In the genomic region with DNA sequence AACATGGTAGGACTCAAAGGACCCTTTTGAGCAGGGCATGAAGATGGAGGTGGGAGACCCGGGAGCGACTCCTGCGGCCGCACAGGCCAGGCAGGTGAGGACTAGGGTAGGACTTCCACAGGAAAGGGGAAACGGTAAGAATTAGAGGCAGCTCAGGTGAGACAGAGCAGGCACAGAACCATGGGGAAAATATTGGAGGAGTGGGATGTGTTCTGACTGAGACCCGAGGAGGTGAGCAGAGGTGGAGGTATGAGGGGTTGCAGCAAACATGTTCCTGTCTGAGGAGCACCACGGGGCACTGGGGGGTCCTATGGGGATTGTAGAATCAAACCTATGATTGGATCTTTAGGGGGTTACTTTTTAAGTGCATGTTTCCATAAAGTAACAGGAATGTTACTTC, we compare ENCODE assay signal across 11 cellular contexts. TPM values are rescaled to one million over a fixed set of nuclear protein-coding genes. Genes with fewer than 3 reads are reported as not detected.
DNase-seq lines count a peak whose midpoint lies in the region; ATAC-seq and TF ChIP-seq lines count a peak whose summit lies in the region.
"Had no signal": no experiment of that assay in that cellular context is flagged by ENCODE, and none has a peak within 500 bp of the region (broad histone marks: within the 10 kb centered on the region; RNA-seq: fewer than 3 reads in every experiment).

No MANE protein-coding gene starts in this region.

- no peak for DNase-seq in Caco-2
- no peak for DNase-seq in PC-9
- DNase-seq in endothelial cell (ENCODE audit: low spot score) = no peak
- DNase-seq in sciatic nerve (ENCODE audit: low spot score) = peak; percentile 27
- DNase-seq in OCI-M2 (lab: John Stamatoyannopoulos, UW; ENCODE audit: unreplicated experiment) = no peak
- no peak for DNase-seq in islet precursor cell
- no peak for DNase-seq in stimulated activated CD4-positive, alpha-beta T cell treated with anti-CD3 and anti-CD28 coated beads, Interleukin-2, amount 100 ng/mL, for 48 hours
- no peak for DNase-seq in GDM1 (lab: John Stamatoyannopoulos, UW)
- DNase-seq: central memory CD4-positive, alpha-beta T cell; IMR-90 had no signal

- peaks cover 28% of the 10 kb centered on the region for H3K36me3 Mint-ChIP-seq in Caco-2 (ENCODE audit: insufficient read depth, unreplicated experiment)
- no peaks in the 10 kb centered on the region for H3K36me3 Mint-ChIP-seq in endothelial cell (ENCODE audit: low read depth, unreplicated experiment)

- TF ChIP-seq CTCF in Caco-2 (IDR thresholded peaks at IDR 0.05; ENCODE audit: insufficient read depth in 1 of 2, low read depth in 1 of 2, low read length in 1 of 2, severe bottlenecking in 1 of 2, unreplicated experiment in 1 of 2) = no peak
- TF ChIP-seq CTCF in PC-9 (conservative IDR thresholded peaks at IDR 0.05) = no peak
- no peak for TF ChIP-seq CTCF in endothelial cell (IDR thresholded peaks at IDR 0.05; ENCODE audit: unreplicated experiment)

- intact Hi-C loops in Caco-2 (cut with micrococcal nuclease; ENCODE audit: unreplicated experiment) (no loop called here), PC-9 (cut with micrococcal nuclease; ENCODE audit: unreplicated experiment) (no loop called here), sciatic nerve (cut with DNase I) (no loop called here)

- no peak overlapping the region for H3K4me2 ChIP-seq in PC-9

- H3K79me2 ChIP-seq in PC-9 (ENCODE audit: low read depth) = no peaks in the 10 kb centered on the region

- H3K27me3 Mint-ChIP-seq in Caco-2 (ENCODE audit: insufficient read depth, unreplicated experiment) = no peaks in the 10 kb centered on the region
- peaks cover 7% of the 10 kb centered on the region for H3K27me3 Mint-ChIP-seq in endothelial cell (ENCODE audit: unreplicated experiment)

- H2AFZ ChIP-seq in PC-9 = no peak overlapping the region

- POLR2A ChIA-PET in Caco-2 (lab: Charles Lee) (interaction anchor here (1.8 kb wide), 1 partner anchor 16 kb away, joined by 14 read pairs; a partner anchor contains a TSS), PC-9 (lab: Charles Lee; ENCODE audit: unreplicated experiment) (no interaction called here)

- H3K4me1 Mint-ChIP-seq in Caco-2 (ENCODE audit: low read depth, unreplicated experiment) (peaks cover 31% of the 10 kb centered on the region), endothelial cell (ENCODE audit: unreplicated experiment) (peaks cover 23% of the 10 kb centered on the region)

- H3K4me1 ChIP-seq in Caco-2 = peaks cover 33% of the 10 kb centered on the region
- H3K4me1 ChIP-seq in PC-9 (replicated peaks; ENCODE audit: insufficient read depth) = peaks cover 29% of the 10 kb centered on the region

- H3K27me3 ChIP-seq in Caco-2 (replicated peaks; ENCODE audit: control insufficient read depth, insufficient read depth, low read length) (no peaks in the 10 kb centered on the region), PC-9 (ENCODE audit: insufficient read depth, low read depth) (no peaks in the 10 kb centered on the region)

- no peaks in the 10 kb centered on the region for H3K9me3 Mint-ChIP-seq in Caco-2 (ENCODE audit: unreplicated experiment)
- no peaks in the 10 kb centered on the region for H3K9me3 Mint-ChIP-seq in endothelial cell (ENCODE audit: unreplicated experiment)

- H3K4me3 Mint-ChIP-seq in Caco-2 (ENCODE audit: unreplicated experiment) = peak overlapping the region; percentile 83
- no peak overlapping the region for H3K4me3 Mint-ChIP-seq in endothelial cell (ENCODE audit: unreplicated experiment)

- CTCF ChIA-PET in Caco-2 (lab: Charles Lee) (interaction anchor here (1.2 to 1.8 kb wide), 3 partner anchors 13 to 170 kb away, joined by 6 to 26 read pairs (median 7); a partner anchor contains a TSS), PC-9 (lab: Charles Lee) (no interaction called here)

- ATAC-seq in sciatic nerve = no peak
- ATAC-seq: psoas muscle had no signal

- H3K9me3 ChIP-seq in Caco-2 = no peaks in the 10 kb centered on the region
- H3K9me3 ChIP-seq in PC-9 (ENCODE audit: insufficient read depth, low read depth) = no peaks in the 10 kb centered on the region
- H3K9me3 ChIP-seq: psoas muscle had no signal

- H3K9me2 ChIP-seq in PC-9 (ENCODE audit: insufficient read depth) = no peaks in the 10 kb centered on the region

- BruUV-seq in Caco-2 (replicated peaks; lab: Mats Ljungman, UMichigan) = no TSS peak
- BruUV-seq in PC-9 (replicated peaks; lab: Mats Ljungman, UMichigan) = no TSS peak

- peaks cover 17% of the 10 kb centered on the region for H3F3A ChIP-seq in PC-9 (ENCODE audit: insufficient read depth, low read depth)

- no peaks in the 10 kb centered on the region for H4K20me1 ChIP-seq in PC-9 (ENCODE audit: insufficient read depth)

- 0 out of 2 replicates have a peak overlapping the region, but pooled peaks have one; percentile 79 for H3K27ac ChIP-seq in PC-9

- H3K4me3 ChIP-seq in Caco-2 (ENCODE audit: low read depth, low read length) = no peak overlapping the region
- no peak overlapping the region for H3K4me3 ChIP-seq in PC-9

- H3K27ac Mint-ChIP-seq in Caco-2 (ENCODE audit: unreplicated experiment) (peak overlapping the region; percentile 95), endothelial cell (ENCODE audit: unreplicated experiment) (peak overlapping the region; percentile 78)

- H3K36me3 ChIP-seq in Caco-2 (ENCODE audit: control insufficient read depth, insufficient read depth, low read length) (no peaks in the 10 kb centered on the region; the same call in 1 of the 2 replicates), PC-9 (ENCODE audit: low read depth) (no peaks in the 10 kb centered on the region)

RNA-seq across cellular contexts. Expression of a gene that starts 1.4 kb away (rescaled TPM):
- total RNA-seq in Caco-2 (2022) = 6.4 and 7.7 TPM in 2 replicates
- 2.5 and 5.2 TPM in 2 replicates for total RNA-seq in PC-9 (2021)
- total RNA-seq in endothelial cell (ENCODE audit: unreplicated experiment) = 6.6 TPM
- 20.2 TPM for total RNA-seq in sciatic nerve

RNA-seq across cellular contexts. Expression of a gene that starts 16.3 kb away (rescaled TPM):
- total RNA-seq in Caco-2 (2022) (28.7 and 33.2 TPM in 2 replicates), PC-9 (2021) (6.7 and 7.8 TPM in 2 replicates), endothelial cell (ENCODE audit: unreplicated experiment) (31.5 TPM), sciatic nerve (10.7 TPM)
